ENCODE assay signal across 1 cellular context in the genomic region with DNA sequence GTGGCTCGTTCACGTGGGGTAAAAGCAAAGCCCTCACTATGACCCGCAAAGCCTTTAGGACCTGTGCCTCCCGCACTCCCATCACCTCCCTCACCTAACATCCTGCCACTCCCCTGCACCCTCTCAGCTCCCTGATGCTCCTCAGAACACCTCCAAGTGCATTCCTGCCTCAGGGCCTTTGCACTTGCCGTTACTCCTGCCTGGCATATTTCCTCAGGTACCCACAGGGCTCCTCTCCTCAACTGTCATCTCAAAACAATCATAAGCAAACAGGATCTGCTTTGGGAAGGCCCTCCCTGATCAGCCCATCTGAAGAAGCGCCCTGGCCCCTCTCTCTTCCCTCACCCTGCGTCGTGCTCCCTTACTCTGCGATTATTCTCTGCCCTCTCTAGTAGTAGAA.
TF ChIP-seq lines count a peak whose summit lies in the region.

No MANE protein-coding gene starts in this region.

TF ChIP-seq in IMR-90, 13 proteins besides CTCF, POLR2A, EP300 and RAD21:
- TF ChIP-seq MAFK (IDR thresholded peaks at IDR 0.05; ENCODE audit: low read depth, low read length) (no peak), BHLHE40 (IDR thresholded peaks at IDR 0.05; ENCODE audit: low read depth, low read length) (no peak), CEBPB (IDR thresholded peaks at IDR 0.05; ENCODE audit: low read depth, low read length) (no peak), MXI1 (IDR thresholded peaks at IDR 0.05; ENCODE audit: borderline replicate concordance, low read depth, low read length) (no peak), NFE2L2 (IDR thresholded peaks at IDR 0.05; ENCODE audit: low read depth, low read length) (no peak), RCOR1 (IDR thresholded peaks at IDR 0.05; ENCODE audit: insufficient replicate concordance, low read length) (no peak), CHD1 (IDR thresholded peaks at IDR 0.05; ENCODE audit: low read depth, low read length) (no peak), RFX5 (IDR thresholded peaks at IDR 0.05; ENCODE audit: low read depth, low read length) (no peak), MAZ (IDR thresholded peaks at IDR 0.05; ENCODE audit: borderline replicate concordance, low read depth, low read length) (no peak), FOS (IDR thresholded peaks at IDR 0.05; ENCODE audit: low read depth, low read length) (no peak), SMC3 (IDR thresholded peaks at IDR 0.05; ENCODE audit: low read depth, low read length) (no peak)
- TF ChIP-seq, protein P1, sequence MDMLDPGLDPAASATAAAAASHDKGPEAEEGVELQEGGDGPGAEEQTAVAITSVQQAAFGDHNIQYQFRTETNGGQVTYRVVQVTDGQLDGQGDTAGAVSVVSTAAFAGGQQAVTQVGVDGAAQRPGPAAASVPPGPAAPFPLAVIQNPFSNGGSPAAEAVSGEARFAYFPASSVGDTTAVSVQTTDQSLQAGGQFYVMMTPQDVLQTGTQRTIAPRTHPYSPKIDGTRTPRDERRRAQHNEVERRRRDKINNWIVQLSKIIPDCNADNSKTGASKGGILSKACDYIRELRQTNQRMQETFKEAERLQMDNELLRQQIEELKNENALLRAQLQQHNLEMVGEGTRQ (IDR thresholded peaks at IDR 0.05; ENCODE audit: low read depth, low read length): no peak
- TF ChIP-seq, protein P2, sequence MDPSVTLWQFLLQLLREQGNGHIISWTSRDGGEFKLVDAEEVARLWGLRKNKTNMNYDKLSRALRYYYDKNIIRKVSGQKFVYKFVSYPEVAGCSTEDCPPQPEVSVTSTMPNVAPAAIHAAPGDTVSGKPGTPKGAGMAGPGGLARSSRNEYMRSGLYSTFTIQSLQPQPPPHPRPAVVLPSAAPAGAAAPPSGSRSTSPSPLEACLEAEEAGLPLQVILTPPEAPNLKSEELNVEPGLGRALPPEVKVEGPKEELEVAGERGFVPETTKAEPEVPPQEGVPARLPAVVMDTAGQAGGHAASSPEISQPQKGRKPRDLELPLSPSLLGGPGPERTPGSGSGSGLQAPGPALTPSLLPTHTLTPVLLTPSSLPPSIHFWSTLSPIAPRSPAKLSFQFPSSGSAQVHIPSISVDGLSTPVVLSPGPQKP (IDR thresholded peaks at IDR 0.05; ENCODE audit: borderline replicate concordance, low read depth, low read length): no peak
TF ChIP-seq in IMR-90: peak in this region for 0.
